ENCODE assay signal across 17 cellular contexts in genomic region chr15:46343527-46343926, GRCh38.
"Had no signal": no experiment of that assay in that cellular context is flagged by ENCODE, and none has a peak within 500 bp of the region (broad histone marks: within the 10 kb centered on the region; RNA-seq: fewer than 3 reads in every experiment).

No MANE protein-coding gene starts in this region.

- H3K36me3 ChIP-seq: breast epithelium, gastroesophageal sphincter, stomach had no signal

- H3K27me3 ChIP-seq: breast epithelium, gastroesophageal sphincter, hepatocyte, stomach had no signal

- H3K4me1 Mint-ChIP-seq: activated CD4-positive, alpha-beta T cell treated with anti-CD3 and anti-CD28 coated beads, Interleukin-2, amount 10 ng/mL, durations not matched to agents 24 days and 14 days; activated naive CD8-positive, alpha-beta T cell treated with anti-CD3 and anti-CD28 coated beads for 36 hours; naive thymus-derived CD4-positive, alpha-beta T cell had no signal

- H2AFZ ChIP-seq: hepatocyte had no signal

- H3K9me3 ChIP-seq: breast epithelium, gastroesophageal sphincter, stomach had no signal

- H3K4me2 ChIP-seq: hepatocyte had no signal

- H3K27me3 Mint-ChIP-seq: activated CD4-positive, alpha-beta T cell treated with anti-CD3 and anti-CD28 coated beads, Interleukin-2, amount 10 ng/mL, durations not matched to agents 24 days and 14 days; effector memory CD8-positive, alpha-beta T cell had no signal

- H3K9me3 Mint-ChIP-seq: activated T-helper 1 cell treated with anti-CD3 and anti-CD28 coated beads, Interleukin-12 subunit alpha, Interleukin-12 subunit beta, Interleukin-2, Interleukin-4 antibody, amounts not matched to agents 30 ng/mL and 10 ng/mL and 1 ng/mL, durations not matched to agents 14 hours and 24 hours and 36 hours had no signal

- H3K79me2 ChIP-seq: hepatocyte had no signal

- H3K4me1 ChIP-seq: breast epithelium, gastroesophageal sphincter, stomach had no signal

- ATAC-seq: effector memory CD8-positive, alpha-beta T cell; gastroesophageal sphincter; left lobe of liver; naive thymus-derived CD4-positive, alpha-beta T cell had no signal

- DNase-seq: activated CD4-positive, alpha-beta T cell treated with anti-CD3 and anti-CD28 coated beads, Interleukin-2, amount 10 ng/mL, durations not matched to agents 24 days and 14 days; activated CD4-positive, CD25-positive, alpha-beta regulatory T cell; activated CD8-positive, alpha-beta memory T cell treated with anti-CD3 and anti-CD28 coated beads for 24 hours; activated naive CD8-positive, alpha-beta T cell treated with anti-CD3 and anti-CD28 coated beads for 36 hours; cerebellar nuclear complex; effector memory CD8-positive, alpha-beta T cell; islet precursor cell; naive thymus-derived CD4-positive, alpha-beta T cell; stimulated activated CD4-positive, alpha-beta T cell treated with anti-CD3 and anti-CD28 coated beads, Interleukin-1b, Interleukin-23, amount 100 ng/mL, for 48 hours; stomach; SW 1271 had no signal

- H3K4me3 Mint-ChIP-seq: activated CD4-positive, alpha-beta T cell treated with anti-CD3 and anti-CD28 coated beads, Interleukin-2, amount 10 ng/mL, durations not matched to agents 24 days and 14 days; activated naive CD8-positive, alpha-beta T cell treated with anti-CD3 and anti-CD28 coated beads for 36 hours; activated T-helper 1 cell treated with anti-CD3 and anti-CD28 coated beads, Interleukin-12 subunit alpha, Interleukin-12 subunit beta, Interleukin-2, Interleukin-4 antibody, amounts not matched to agents 30 ng/mL and 10 ng/mL and 1 ng/mL, durations not matched to agents 14 hours and 24 hours and 36 hours; effector memory CD8-positive, alpha-beta T cell; naive thymus-derived CD4-positive, alpha-beta T cell had no signal

- H3K27ac ChIP-seq: breast epithelium, gastroesophageal sphincter, hepatocyte, stomach had no signal

- FAIRE-seq: TTC549 had no signal

- H3K27ac Mint-ChIP-seq: activated CD4-positive, alpha-beta T cell treated with anti-CD3 and anti-CD28 coated beads, Interleukin-2, amount 10 ng/mL, durations not matched to agents 24 days and 14 days; activated naive CD8-positive, alpha-beta T cell treated with anti-CD3 and anti-CD28 coated beads for 36 hours; activated T-helper 1 cell treated with anti-CD3 and anti-CD28 coated beads, Interleukin-12 subunit alpha, Interleukin-12 subunit beta, Interleukin-2, Interleukin-4 antibody, amounts not matched to agents 30 ng/mL and 10 ng/mL and 1 ng/mL, durations not matched to agents 14 hours and 24 hours and 36 hours; effector memory CD8-positive, alpha-beta T cell; naive thymus-derived CD4-positive, alpha-beta T cell had no signal

- H3K4me3 ChIP-seq: breast epithelium, gastroesophageal sphincter, hepatocyte, stomach had no signal

- H3K36me3 Mint-ChIP-seq: activated naive CD8-positive, alpha-beta T cell treated with anti-CD3 and anti-CD28 coated beads for 36 hours; naive thymus-derived CD4-positive, alpha-beta T cell had no signal
